In the genomic region with DNA sequence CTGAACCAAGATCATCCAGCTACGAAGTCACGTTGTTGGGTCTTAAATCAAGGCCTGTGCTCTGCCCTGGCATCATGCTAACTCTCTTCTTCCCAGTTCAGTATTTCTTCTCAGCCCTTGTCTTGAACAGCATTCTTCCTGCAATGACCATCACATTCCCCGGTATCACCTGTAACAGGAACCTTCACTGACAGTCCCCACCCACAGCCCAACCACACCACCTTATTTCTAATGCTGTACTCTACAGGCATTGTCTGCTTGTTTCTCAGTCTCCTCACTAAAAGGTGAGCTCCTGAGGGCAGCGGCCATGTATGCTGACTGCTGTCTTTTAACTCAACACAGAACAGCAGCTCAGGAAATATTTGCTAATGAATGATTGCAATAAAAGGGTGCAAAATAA, we compare ENCODE assay signal across 1 cellular context.
TF ChIP-seq lines count a peak whose summit lies in the region.

No MANE protein-coding gene starts in this region.

TF ChIP-seq in H1, 55 proteins besides CTCF, POLR2A, EP300 and RAD21:
- TF ChIP-seq HDAC6 (IDR thresholded peaks at IDR 0.05; ENCODE audit: low read depth, low read length) = no peak
- TF ChIP-seq TEAD4 (IDR thresholded peaks at IDR 0.05; ENCODE audit: low read depth, low read length) = no peak
- no peak for TF ChIP-seq SAP30 (IDR thresholded peaks at IDR 0.05; ENCODE audit: insufficient read depth, insufficient replicate concordance, low read length)
- no peak for TF ChIP-seq MAFK (IDR thresholded peaks at IDR 0.05; ENCODE audit: low read depth, low read length)
- no peak for TF ChIP-seq POU5F1 (IDR thresholded peaks at IDR 0.05; ENCODE audit: low read depth, low read length)
- TF ChIP-seq CBX5 (IDR thresholded peaks at IDR 0.05; ENCODE audit: low read depth, low read length) = no peak
- TF ChIP-seq NANOG (IDR thresholded peaks at IDR 0.05; ENCODE audit: insufficient read depth, low read depth, low read length, poor library complexity, severe bottlenecking) = no peak
- TF ChIP-seq JUND (IDR thresholded peaks at IDR 0.05; ENCODE audit: low read length) = no peak
- TF ChIP-seq CHD2 (IDR thresholded peaks at IDR 0.05; ENCODE audit: low read length) = no peak
- TF ChIP-seq GABPA (IDR thresholded peaks at IDR 0.05; ENCODE audit: borderline replicate concordance, insufficient read depth, low read length) = no peak
- no peak for TF ChIP-seq TCF12 (IDR thresholded peaks at IDR 0.05; ENCODE audit: low read depth, low read length)
- TF ChIP-seq, protein P1, sequence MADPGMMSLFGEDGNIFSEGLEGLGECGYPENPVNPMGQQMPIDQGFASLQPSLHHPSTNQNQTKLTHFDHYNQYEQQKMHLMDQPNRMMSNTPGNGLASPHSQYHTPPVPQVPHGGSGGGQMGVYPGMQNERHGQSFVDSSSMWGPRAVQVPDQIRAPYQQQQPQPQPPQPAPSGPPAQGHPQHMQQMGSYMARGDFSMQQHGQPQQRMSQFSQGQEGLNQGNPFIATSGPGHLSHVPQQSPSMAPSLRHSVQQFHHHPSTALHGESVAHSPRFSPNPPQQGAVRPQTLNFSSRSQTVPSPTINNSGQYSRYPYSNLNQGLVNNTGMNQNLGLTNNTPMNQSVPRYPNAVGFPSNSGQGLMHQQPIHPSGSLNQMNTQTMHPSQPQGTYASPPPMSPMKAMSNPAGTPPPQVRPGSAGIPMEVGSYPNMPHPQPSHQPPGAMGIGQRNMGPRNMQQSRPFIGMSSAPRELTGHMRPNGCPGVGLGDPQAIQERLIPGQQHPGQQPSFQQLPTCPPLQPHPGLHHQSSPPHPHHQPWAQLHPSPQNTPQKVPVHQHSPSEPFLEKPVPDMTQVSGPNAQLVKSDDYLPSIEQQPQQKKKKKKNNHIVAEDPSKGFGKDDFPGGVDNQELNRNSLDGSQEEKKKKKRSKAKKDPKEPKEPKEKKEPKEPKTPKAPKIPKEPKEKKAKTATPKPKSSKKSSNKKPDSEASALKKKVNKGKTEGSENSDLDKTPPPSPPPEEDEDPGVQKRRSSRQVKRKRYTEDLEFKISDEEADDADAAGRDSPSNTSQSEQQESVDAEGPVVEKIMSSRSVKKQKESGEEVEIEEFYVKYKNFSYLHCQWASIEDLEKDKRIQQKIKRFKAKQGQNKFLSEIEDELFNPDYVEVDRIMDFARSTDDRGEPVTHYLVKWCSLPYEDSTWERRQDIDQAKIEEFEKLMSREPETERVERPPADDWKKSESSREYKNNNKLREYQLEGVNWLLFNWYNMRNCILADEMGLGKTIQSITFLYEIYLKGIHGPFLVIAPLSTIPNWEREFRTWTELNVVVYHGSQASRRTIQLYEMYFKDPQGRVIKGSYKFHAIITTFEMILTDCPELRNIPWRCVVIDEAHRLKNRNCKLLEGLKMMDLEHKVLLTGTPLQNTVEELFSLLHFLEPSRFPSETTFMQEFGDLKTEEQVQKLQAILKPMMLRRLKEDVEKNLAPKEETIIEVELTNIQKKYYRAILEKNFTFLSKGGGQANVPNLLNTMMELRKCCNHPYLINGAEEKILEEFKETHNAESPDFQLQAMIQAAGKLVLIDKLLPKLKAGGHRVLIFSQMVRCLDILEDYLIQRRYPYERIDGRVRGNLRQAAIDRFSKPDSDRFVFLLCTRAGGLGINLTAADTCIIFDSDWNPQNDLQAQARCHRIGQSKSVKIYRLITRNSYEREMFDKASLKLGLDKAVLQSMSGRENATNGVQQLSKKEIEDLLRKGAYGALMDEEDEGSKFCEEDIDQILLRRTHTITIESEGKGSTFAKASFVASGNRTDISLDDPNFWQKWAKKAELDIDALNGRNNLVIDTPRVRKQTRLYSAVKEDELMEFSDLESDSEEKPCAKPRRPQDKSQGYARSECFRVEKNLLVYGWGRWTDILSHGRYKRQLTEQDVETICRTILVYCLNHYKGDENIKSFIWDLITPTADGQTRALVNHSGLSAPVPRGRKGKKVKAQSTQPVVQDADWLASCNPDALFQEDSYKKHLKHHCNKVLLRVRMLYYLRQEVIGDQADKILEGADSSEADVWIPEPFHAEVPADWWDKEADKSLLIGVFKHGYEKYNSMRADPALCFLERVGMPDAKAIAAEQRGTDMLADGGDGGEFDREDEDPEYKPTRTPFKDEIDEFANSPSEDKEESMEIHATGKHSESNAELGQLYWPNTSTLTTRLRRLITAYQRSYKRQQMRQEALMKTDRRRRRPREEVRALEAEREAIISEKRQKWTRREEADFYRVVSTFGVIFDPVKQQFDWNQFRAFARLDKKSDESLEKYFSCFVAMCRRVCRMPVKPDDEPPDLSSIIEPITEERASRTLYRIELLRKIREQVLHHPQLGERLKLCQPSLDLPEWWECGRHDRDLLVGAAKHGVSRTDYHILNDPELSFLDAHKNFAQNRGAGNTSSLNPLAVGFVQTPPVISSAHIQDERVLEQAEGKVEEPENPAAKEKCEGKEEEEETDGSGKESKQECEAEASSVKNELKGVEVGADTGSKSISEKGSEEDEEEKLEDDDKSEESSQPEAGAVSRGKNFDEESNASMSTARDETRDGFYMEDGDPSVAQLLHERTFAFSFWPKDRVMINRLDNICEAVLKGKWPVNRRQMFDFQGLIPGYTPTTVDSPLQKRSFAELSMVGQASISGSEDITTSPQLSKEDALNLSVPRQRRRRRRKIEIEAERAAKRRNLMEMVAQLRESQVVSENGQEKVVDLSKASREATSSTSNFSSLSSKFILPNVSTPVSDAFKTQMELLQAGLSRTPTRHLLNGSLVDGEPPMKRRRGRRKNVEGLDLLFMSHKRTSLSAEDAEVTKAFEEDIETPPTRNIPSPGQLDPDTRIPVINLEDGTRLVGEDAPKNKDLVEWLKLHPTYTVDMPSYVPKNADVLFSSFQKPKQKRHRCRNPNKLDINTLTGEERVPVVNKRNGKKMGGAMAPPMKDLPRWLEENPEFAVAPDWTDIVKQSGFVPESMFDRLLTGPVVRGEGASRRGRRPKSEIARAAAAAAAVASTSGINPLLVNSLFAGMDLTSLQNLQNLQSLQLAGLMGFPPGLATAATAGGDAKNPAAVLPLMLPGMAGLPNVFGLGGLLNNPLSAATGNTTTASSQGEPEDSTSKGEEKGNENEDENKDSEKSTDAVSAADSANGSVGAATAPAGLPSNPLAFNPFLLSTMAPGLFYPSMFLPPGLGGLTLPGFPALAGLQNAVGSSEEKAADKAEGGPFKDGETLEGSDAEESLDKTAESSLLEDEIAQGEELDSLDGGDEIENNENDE (IDR thresholded peaks at IDR 0.05; ENCODE audit: insufficient replicate concordance, low read length) = no peak
- no peak for TF ChIP-seq BACH1 (IDR thresholded peaks at IDR 0.05; ENCODE audit: low read length)
- TF ChIP-seq BRCA1 (IDR thresholded peaks at IDR 0.05; ENCODE audit: low read depth, low read length) = no peak
- TF ChIP-seq KDM1A (IDR thresholded peaks at IDR 0.05; ENCODE audit: borderline replicate concordance, low read length) = no peak
- TF ChIP-seq JUN (IDR thresholded peaks at IDR 0.05; ENCODE audit: low read depth, low read length) = no peak
